28 cellular contexts compared by ENCODE assay signal in genomic region chr4:71300964-71301363, GRCh38. TPM values are rescaled to one million over a fixed set of nuclear protein-coding genes. Genes with fewer than 3 reads are reported as not detected.
DNase-seq lines count a peak whose midpoint lies in the region; ATAC-seq, FAIRE-seq and TF ChIP-seq lines count a peak whose summit lies in the region.
"Had no signal": no experiment of that assay in that cellular context is flagged by ENCODE, and none has a peak within 500 bp of the region (broad histone marks: within the 10 kb centered on the region; RNA-seq: fewer than 3 reads in every experiment).

No MANE protein-coding gene starts in this region.

- H3K27me3 Mint-ChIP-seq in naive thymus-derived CD4-positive, alpha-beta T cell, result peaks cover 0 to 10% (median 4%) of the 10 kb centered on the region in 5 donors

- 42 to 50% methylated on average over 3 of the region's 3 CpGs for WGBS in body of pancreas, 2 donors
- 45 to 46% methylated on average over 3 of the region's 3 CpGs for WGBS in pancreas, 2 donors

- no peak overlapping the region for H3K4me3 Mint-ChIP-seq in naive thymus-derived CD4-positive, alpha-beta T cell
- H3K4me3 Mint-ChIP-seq: activated naive CD4-positive, alpha-beta T cell treated with anti-CD3 and anti-CD28 coated beads, Interleukin-2, amount 10 ng/mL, durations not matched to agents 7 days and 5 days; activated T-cell treated with anti-CD3 and anti-CD28 coated beads, Interleukin-2, amount 50 U/mL, for 72 hours; immature natural killer cell had no signal

- H3K4me3 ChIP-seq in body of pancreas, result no peak overlapping the region
- H3K4me3 ChIP-seq in pancreas, result no peak overlapping the region
- H3K4me3 ChIP-seq in naive thymus-derived CD4-positive, alpha-beta T cell (ENCODE audit: low read length), result no peak overlapping the region
- H3K4me3 ChIP-seq: HAP-1, MG63, uterus had no signal

- peaks cover 0 to 1% (median 0%) of the 10 kb centered on the region in 11 donors for H3K9me3 Mint-ChIP-seq in naive thymus-derived CD4-positive, alpha-beta T cell
- H3K9me3 Mint-ChIP-seq: activated naive CD4-positive, alpha-beta T cell treated with anti-CD3 and anti-CD28 coated beads, Interleukin-2, amount 10 ng/mL, durations not matched to agents 7 days and 5 days; activated T-cell treated with anti-CD3 and anti-CD28 coated beads, Interleukin-2, amount 50 U/mL, for 72 hours; immature natural killer cell had no signal

- no peak overlapping the region for H3K27ac Mint-ChIP-seq in naive thymus-derived CD4-positive, alpha-beta T cell
- H3K27ac Mint-ChIP-seq: activated naive CD4-positive, alpha-beta T cell treated with anti-CD3 and anti-CD28 coated beads, Interleukin-2, amount 10 ng/mL, durations not matched to agents 7 days and 5 days; activated T-cell treated with anti-CD3 and anti-CD28 coated beads, Interleukin-2, amount 50 U/mL, for 72 hours had no signal

- ATAC-seq in body of pancreas (peak; percentile 23), pancreas (peak in 3 of 4 donors; percentile 15 to 30 (median 17))
- ATAC-seq in naive thymus-derived CD4-positive, alpha-beta T cell, result no peak
- ATAC-seq: activated T-cell treated with anti-CD3 and anti-CD28 coated beads, Interleukin-2, amount 50 U/mL, for 72 hours; foreskin keratinocyte had no signal

- no peak for TF ChIP-seq CTCF in body of pancreas (IDR thresholded peaks at IDR 0.05)
- TF ChIP-seq CTCF in pancreas (IDR thresholded peaks at IDR 0.05), result no peak

- H3K4me1 Mint-ChIP-seq in naive thymus-derived CD4-positive, alpha-beta T cell, result no peaks in the 10 kb centered on the region
- H3K4me1 Mint-ChIP-seq: CD14-positive monocyte had no signal

- H3K36me3 ChIP-seq in body of pancreas (replicated peaks in 1 of 2; ENCODE audit: insufficient read depth in 1 of 2, low read depth in 2 of 2) (no peaks in the 10 kb centered on the region), pancreas (no peaks in the 10 kb centered on the region)
- no peaks in the 10 kb centered on the region for H3K36me3 ChIP-seq in naive thymus-derived CD4-positive, alpha-beta T cell (ENCODE audit: control insufficient read depth in 2 of 3, insufficient read depth in 3 of 3, low read length in 3 of 3)
- H3K36me3 ChIP-seq: HAP-1, MG63, uterus had no signal

- H3K27me3 ChIP-seq in body of pancreas (no peaks in the 10 kb centered on the region), pancreas (no peaks in the 10 kb centered on the region)
- no peaks in the 10 kb centered on the region for H3K27me3 ChIP-seq in naive thymus-derived CD4-positive, alpha-beta T cell (ENCODE audit: control insufficient read depth in 2 of 2, insufficient read depth in 2 of 2, low read length in 2 of 2)
- H3K27me3 ChIP-seq: foreskin keratinocyte, MG63, uterus had no signal

- no peak for FAIRE-seq in pancreas (lab: Jason Lieb, UNC)
- FAIRE-seq: astrocyte had no signal

- intact Hi-C loops in body of pancreas (cut with DNase I) (no loop called here), pancreas (cut with DNase I) (no loop called here), posterior cingulate gyrus (cut with DNase I) (no loop called here)
- intact Hi-C loops in naive thymus-derived CD4-positive, alpha-beta T cell (cut with micrococcal nuclease), result no loop called here

- H3K36me3 Mint-ChIP-seq in naive thymus-derived CD4-positive, alpha-beta T cell, result no peaks in the 10 kb centered on the region
- H3K36me3 Mint-ChIP-seq: activated naive CD4-positive, alpha-beta T cell treated with anti-CD3 and anti-CD28 coated beads, Interleukin-2, amount 10 ng/mL, durations not matched to agents 7 days and 5 days; CD14-positive monocyte; immature natural killer cell had no signal

- POLR2A ChIA-PET in naive thymus-derived CD4-positive, alpha-beta T cell (lab: Charles Lee), result no interaction called here
- POLR2A ChIA-PET in HEK293T (lab: Yijun Ruan, JAX), result no interaction called here

- H3K27ac ChIP-seq in body of pancreas (peak overlapping the region in 2 of 4 donors; percentile 32 to 41), pancreas (no peak overlapping the region)
- H3K27ac ChIP-seq in naive thymus-derived CD4-positive, alpha-beta T cell (ENCODE audit: low read depth, low read length), result no peak overlapping the region
- H3K27ac ChIP-seq: foreskin keratinocyte, uterus had no signal

- no peak for TF ChIP-seq POLR2A in body of pancreas (IDR thresholded peaks at IDR 0.05)

- DNase-seq in COLO668 (lab: John Stamatoyannopoulos, UW; ENCODE audit: unreplicated experiment) (peak; percentile 68), NCI-H2029 (lab: John Stamatoyannopoulos, UW) (peak; percentile 69), body of pancreas (peak; percentile 33 to 59 (median 50)), pancreas (peak in 4 of 6 donors; percentile 57 to 87 (median 65)), posterior cingulate gyrus (no peak), HEK293T (ENCODE audit: extremely low spot score) (no peak)
- DNase-seq in naive thymus-derived CD4-positive, alpha-beta T cell, result no peak
- DNase-seq in stimulated activated CD4-positive, alpha-beta T cell treated with anti-CD3 and anti-CD28 coated beads, Interleukin-4, amount 100 ng/mL, for 1 hour, result no peak
- DNase-seq: activated CD4-positive, alpha-beta T cell treated with anti-CD3 and anti-CD28 coated beads for 48 hours; activated naive CD4-positive, alpha-beta T cell treated with anti-CD3 and anti-CD28 coated beads, Interleukin-2, amount 10 ng/mL, durations not matched to agents 7 days and 5 days; activated T-cell treated with anti-CD3 and anti-CD28 coated beads, Interleukin-2, amount 50 U/mL, for 72 hours; cerebellar nuclear complex; effector CD4-positive, alpha-beta T cell; foreskin keratinocyte; GDM1; immature natural killer cell; MG63; NCI-H1436; NCI-H2171 treated with DMSO at 0.1 percent for 48 hours; nucleus accumbens; Right ventricle myocardium superior; stimulated activated CD4-positive, alpha-beta T cell treated with anti-CD3 and anti-CD28 coated beads, Interleukin-15, amount 100 ng/mL, for 24 hours; T-helper 1 cell; uterus had no signal

- H3K9me3 ChIP-seq in body of pancreas (no peaks in the 10 kb centered on the region), pancreas (no peaks in the 10 kb centered on the region)
- H3K9me3 ChIP-seq in naive thymus-derived CD4-positive, alpha-beta T cell (ENCODE audit: control insufficient read depth in 2 of 3, low read length in 3 of 3), result no peaks in the 10 kb centered on the region
- H3K9me3 ChIP-seq: HAP-1, MG63, uterus had no signal

- H3K4me1 ChIP-seq in body of pancreas (peaks cover 44% of the 10 kb centered on the region), pancreas (peaks cover 0 to 4% (median 0%) of the 10 kb centered on the region in 3 donors)
- no peaks in the 10 kb centered on the region for H3K4me1 ChIP-seq in naive thymus-derived CD4-positive, alpha-beta T cell (ENCODE audit: control insufficient read depth in 2 of 2, insufficient read depth in 2 of 2, low read length in 2 of 2)
- H3K4me1 ChIP-seq: foreskin keratinocyte, HAP-1, uterus had no signal

- CTCF ChIA-PET in naive thymus-derived CD4-positive, alpha-beta T cell (lab: Charles Lee), result no interaction called here
- CTCF ChIA-PET in HEK293T (lab: Yijun Ruan, JAX), result no interaction called here

TF ChIP-seq in HEK293T, 16 proteins besides CTCF, POLR2A, EP300 and RAD21:
- TF ChIP-seq SUZ12 (IDR thresholded peaks at IDR 0.05), result no peak
- no peak for TF ChIP-seq L3MBTL2 (conservative IDR thresholded peaks at IDR 0.05)
- no peak for TF ChIP-seq BHLHE40 (IDR thresholded peaks at IDR 0.05; ENCODE audit: borderline replicate concordance)
- no peak for TF ChIP-seq ELF4 (IDR thresholded peaks at IDR 0.05)
- TF ChIP-seq CTBP1 (IDR thresholded peaks at IDR 0.05; ENCODE audit: borderline replicate concordance), result no peak

RNA-seq across cellular contexts. Expression of gene SLC4A4, which starts 37.9 kb away (rescaled TPM):
- 100 to 1,000 TPM; 334 to 402 TPM for total RNA-seq in body of pancreas
- total RNA-seq in pancreas, result 100 to 1,000 TPM; 231 to 400 (median 278) TPM
- 100 to 1,000 TPM in 1 of 2 donors, 10 to 100 TPM in 1; 84.1 to 149 TPM for polyA plus RNA-seq in pancreas
- 1 to 10 TPM in 2 of 5 experiments, under 1 TPM in 1, not detected in 2; 0.36 to 2.7 (median 1.2) TPM for total RNA-seq in naive thymus-derived CD4-positive, alpha-beta T cell
- polyA plus RNA-seq in naive thymus-derived CD4-positive, alpha-beta T cell, result not detected
- total RNA-seq: lung microvascular endothelial cell had no signal
- polyA plus RNA-seq: CD14-positive monocyte had no signal

Comparison
In these comparisons a context has a peak if more than half of its experiments do, and no peak if none do; other contexts are left out.
1. DNase-seq: peak in COLO668 (single experiment), NCI-H2029 (single experiment), body of pancreas (4 of 4) and pancreas (4 of 6); none in naive thymus-derived CD4-positive, alpha-beta T cell (0 of 9), posterior cingulate gyrus (0 of 10), stimulated activated CD4-positive, alpha-beta T cell treated with anti-CD3 and anti-CD28 coated beads, Interleukin-4, amount 100 ng/mL, for 1 hour (single experiment) and HEK293T (single experiment).
2. RNA of gene SLC4A4, which starts 37.9 kb away (total RNA-seq): 334 to 402 TPM in body of pancreas and 231 to 400 TPM in pancreas; 0.36 to 2.7 TPM in naive thymus-derived CD4-positive, alpha-beta T cell; every median in the first group is over 10 times any median in the second.